23 cellular contexts compared by ENCODE assay signal in the genomic region with DNA sequence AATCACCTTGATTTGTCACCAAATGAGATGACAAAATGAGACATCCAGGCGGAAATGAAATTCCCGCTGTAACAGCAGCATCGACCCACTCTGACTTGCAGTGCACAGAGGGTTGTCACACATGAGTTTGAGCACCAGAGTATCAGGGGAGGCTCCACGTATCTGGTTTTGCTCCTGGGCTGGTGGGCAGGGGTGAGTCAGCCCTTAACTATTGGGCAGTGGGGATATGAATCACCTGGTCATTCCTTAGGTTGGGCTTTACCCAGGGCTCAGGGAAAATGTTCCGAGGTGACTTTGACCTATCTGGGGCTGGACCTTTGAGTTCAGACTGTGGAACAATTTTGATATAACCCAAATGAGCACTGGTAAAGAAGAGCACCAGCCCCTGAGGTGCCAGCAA.
"Had no signal": no experiment of that assay in that cellular context is flagged by ENCODE, and none has a peak within 500 bp of the region (broad histone marks: within the 10 kb centered on the region; RNA-seq: fewer than 3 reads in every experiment).

No MANE protein-coding gene starts in this region.

- DNase-seq: activated CD4-positive, alpha-beta T cell treated with anti-CD3 and anti-CD28 coated beads for 4 hours; activated CD8-positive, alpha-beta memory T cell treated with anti-CD3 and anti-CD28 coated beads, Interleukin-2, amount 50 U/mL, for 4 hours; activated CD8-positive, alpha-beta T cell treated with anti-CD3 and anti-CD28 coated beads for 36 hours; activated gamma-delta T cell treated with Interleukin-2 at 50 U/mL for 16 hours; activated naive CD4-positive, alpha-beta T cell treated with anti-CD3 and anti-CD28 coated beads, Interleukin-2, amount 10 ng/mL, durations not matched to agents 7 days and 5 days; activated naive CD8-positive, alpha-beta T cell treated with anti-CD3 and anti-CD28 coated beads for 36 hours; activated T-cell treated with anti-CD3 and anti-CD28 coated beads, Interleukin-2, amount 50 U/mL, for 72 hours; cerebellar nuclear complex; Karpas-422; NCI-H1105 treated with DMSO at 0.1 percent for 48 hours; NCI-H1436 treated with DMSO at 0.1 percent for 48 hours; NCI-H187 treated with DMSO at 0.1 percent for 48 hours; NCI-H2081 treated with DMSO at 0.1 percent for 48 hours; NCI-H226; NCI-H526; RPMI8226; SHP77; SW 1271 had no signal

- ATAC-seq: activated CD4-positive, CD25-positive, alpha-beta regulatory T cell treated with anti-CD3 and anti-CD28 coated beads, Interleukin-2, amount 50 U/mL, for 24 hours; activated CD8-positive, alpha-beta T cell treated with anti-CD3 and anti-CD28 coated beads for 36 hours; activated T-cell treated with anti-CD3 and anti-CD28 coated beads, Interleukin-2, amount 50 U/mL, for 72 hours; SK-N-SH treated with all-trans-retinoic acid at 6 μM for 48 hours had no signal

- H3K36me3 Mint-ChIP-seq: activated naive CD4-positive, alpha-beta T cell treated with anti-CD3 and anti-CD28 coated beads, Interleukin-2, amount 10 ng/mL, durations not matched to agents 7 days and 5 days; activated naive CD8-positive, alpha-beta T cell treated with anti-CD3 and anti-CD28 coated beads for 36 hours had no signal

- H3K27ac ChIP-seq: SJSA1 had no signal

- H3K4me3 ChIP-seq: SJSA1 had no signal

- H3K9me3 Mint-ChIP-seq: activated CD8-positive, alpha-beta T cell treated with anti-CD3 and anti-CD28 coated beads for 36 hours; activated naive CD4-positive, alpha-beta T cell treated with anti-CD3 and anti-CD28 coated beads, Interleukin-2, amount 10 ng/mL, durations not matched to agents 7 days and 5 days; activated naive CD8-positive, alpha-beta T cell treated with anti-CD3 and anti-CD28 coated beads for 36 hours; activated T-cell treated with anti-CD3 and anti-CD28 coated beads, Interleukin-2, amount 50 U/mL, for 72 hours; activated T-helper 2 cell treated with anti-CD3 and anti-CD28 coated beads, Interferon-gamma antibody, Interleukin-2, Interleukin-4, amounts not matched to agents 10 μg/mL and 5 μg/mL and 100 μg/mL, durations not matched to agents 14 hours and 24 hours and 36 hours; T-helper 1 cell treated with Interleukin-12 subunit alpha and Interleukin-12 subunit beta and Interleukin-4 antibody, amounts not matched to agents 30 μg/mL and 1 μg/mL, for 36 hours had no signal

- H3K36me3 ChIP-seq: SJSA1 had no signal

- H3K4me1 Mint-ChIP-seq: activated naive CD4-positive, alpha-beta T cell treated with anti-CD3 and anti-CD28 coated beads, Interleukin-2, amount 10 ng/mL, durations not matched to agents 7 days and 5 days; activated naive CD8-positive, alpha-beta T cell treated with anti-CD3 and anti-CD28 coated beads for 36 hours had no signal

- H3K27ac Mint-ChIP-seq: activated CD8-positive, alpha-beta T cell treated with anti-CD3 and anti-CD28 coated beads for 36 hours; activated naive CD4-positive, alpha-beta T cell treated with anti-CD3 and anti-CD28 coated beads, Interleukin-2, amount 10 ng/mL, durations not matched to agents 7 days and 5 days; activated naive CD8-positive, alpha-beta T cell treated with anti-CD3 and anti-CD28 coated beads for 36 hours; activated T-cell treated with anti-CD3 and anti-CD28 coated beads, Interleukin-2, amount 50 U/mL, for 72 hours; activated T-helper 2 cell treated with anti-CD3 and anti-CD28 coated beads, Interferon-gamma antibody, Interleukin-2, Interleukin-4, amounts not matched to agents 10 μg/mL and 5 μg/mL and 100 μg/mL, durations not matched to agents 14 hours and 24 hours and 36 hours; T-helper 1 cell treated with Interleukin-12 subunit alpha and Interleukin-12 subunit beta and Interleukin-4 antibody, amounts not matched to agents 30 μg/mL and 1 μg/mL, for 36 hours had no signal

- H3K4me3 Mint-ChIP-seq: activated CD8-positive, alpha-beta T cell treated with anti-CD3 and anti-CD28 coated beads for 36 hours; activated naive CD4-positive, alpha-beta T cell treated with anti-CD3 and anti-CD28 coated beads, Interleukin-2, amount 10 ng/mL, durations not matched to agents 7 days and 5 days; activated naive CD8-positive, alpha-beta T cell treated with anti-CD3 and anti-CD28 coated beads for 36 hours; activated T-cell treated with anti-CD3 and anti-CD28 coated beads, Interleukin-2, amount 50 U/mL, for 72 hours; T-helper 1 cell treated with Interleukin-12 subunit alpha and Interleukin-12 subunit beta and Interleukin-4 antibody, amounts not matched to agents 30 μg/mL and 1 μg/mL, for 36 hours had no signal

- H3K4me1 ChIP-seq: SJSA1 had no signal
